ENCODE assay signal across 17 cellular contexts in the genomic region with DNA sequence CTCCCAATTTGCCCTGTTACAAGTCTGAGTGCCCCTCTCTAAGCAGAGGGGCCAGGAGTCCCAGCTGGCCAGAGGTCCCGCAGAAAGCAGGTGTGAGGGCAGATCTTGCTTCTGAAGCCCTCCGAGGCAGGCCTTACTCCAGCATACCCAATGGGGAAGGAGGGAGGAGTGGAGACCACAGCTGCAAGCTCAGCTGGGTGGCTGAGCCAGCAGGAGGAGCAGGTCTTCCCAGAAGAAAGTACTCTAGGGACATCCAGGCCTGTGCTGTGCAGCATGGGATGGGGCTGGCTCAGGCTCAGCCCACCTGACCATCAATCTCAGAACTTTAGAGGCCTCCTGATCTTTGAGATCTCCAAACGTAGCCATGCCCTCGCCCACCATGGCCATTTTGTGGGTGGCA.
"Had no signal": no experiment of that assay in that cellular context is flagged by ENCODE, and none has a peak within 500 bp of the region (broad histone marks: within the 10 kb centered on the region; RNA-seq: fewer than 3 reads in every experiment).

No MANE protein-coding gene starts in this region.

- H3K4me3 Mint-ChIP-seq: activated naive CD4-positive, alpha-beta T cell treated with anti-CD3 and anti-CD28 coated beads, Interleukin-2, amount 10 ng/mL, durations not matched to agents 7 days and 5 days; activated T-cell treated with anti-CD3 and anti-CD28 coated beads, Interleukin-2, amount 50 U/mL, for 24 hours; naive thymus-derived CD8-positive, alpha-beta T cell; stimulated activated naive CD8-positive, alpha-beta T cell treated with anti-CD3 and anti-CD28 coated beads, Interleukin-15, Interleukin-2, amounts not matched to agents 100 ng/mL and 50 ng/mL, for 24 hours; T-cell had no signal

- H3K4me3 ChIP-seq: coronary artery, esophagus muscularis mucosa, mucosa of descending colon, suprapubic skin had no signal

- DNase-seq: activated CD4-positive, CD25-positive, alpha-beta regulatory T cell treated with anti-CD3 and anti-CD28 coated beads, Interleukin-2, amount 50 U/mL, for 72 hours; activated naive CD4-positive, alpha-beta T cell treated with anti-CD3 and anti-CD28 coated beads, Interleukin-2, amount 10 ng/mL, durations not matched to agents 7 days and 5 days; activated T-cell treated with anti-CD3 and anti-CD28 coated beads, Interleukin-2, amount 50 U/mL, for 24 hours; caudate nucleus; hypothalamus; mammary epithelial cell; mucosa of descending colon; naive thymus-derived CD8-positive, alpha-beta T cell; nucleus accumbens; posterior cingulate gyrus; T-cell; T-helper 9 cell; trophoblast cell had no signal

- H3K27ac Mint-ChIP-seq: activated naive CD4-positive, alpha-beta T cell treated with anti-CD3 and anti-CD28 coated beads, Interleukin-2, amount 10 ng/mL, durations not matched to agents 7 days and 5 days; activated T-cell treated with anti-CD3 and anti-CD28 coated beads, Interleukin-2, amount 50 U/mL, for 24 hours; stimulated activated naive CD8-positive, alpha-beta T cell treated with anti-CD3 and anti-CD28 coated beads, Interleukin-15, Interleukin-2, amounts not matched to agents 100 ng/mL and 50 ng/mL, for 24 hours; T-cell had no signal

- H3K4me1 ChIP-seq: suprapubic skin had no signal

- H3K4me1 Mint-ChIP-seq: T-cell had no signal

- H3K36me3 Mint-ChIP-seq: activated naive CD4-positive, alpha-beta T cell treated with anti-CD3 and anti-CD28 coated beads, Interleukin-2, amount 10 ng/mL, durations not matched to agents 7 days and 5 days; naive thymus-derived CD8-positive, alpha-beta T cell; T-cell had no signal

- H3K9me3 ChIP-seq: esophagus muscularis mucosa, mucosa of descending colon, suprapubic skin had no signal

- H3K27ac ChIP-seq: coronary artery, esophagus muscularis mucosa, suprapubic skin had no signal

- H3K36me3 ChIP-seq: esophagus muscularis mucosa, suprapubic skin had no signal

- H3K9me3 Mint-ChIP-seq: activated naive CD4-positive, alpha-beta T cell treated with anti-CD3 and anti-CD28 coated beads, Interleukin-2, amount 10 ng/mL, durations not matched to agents 7 days and 5 days; activated T-cell treated with anti-CD3 and anti-CD28 coated beads, Interleukin-2, amount 50 U/mL, for 24 hours; naive thymus-derived CD8-positive, alpha-beta T cell; stimulated activated naive CD8-positive, alpha-beta T cell treated with anti-CD3 and anti-CD28 coated beads, Interleukin-15, Interleukin-2, amounts not matched to agents 100 ng/mL and 50 ng/mL, for 24 hours; T-cell had no signal

- ATAC-seq: mucosa of descending colon; naive thymus-derived CD8-positive, alpha-beta T cell; T-cell had no signal
